ENCODE assay signal across 1 cellular context in the genomic region with DNA sequence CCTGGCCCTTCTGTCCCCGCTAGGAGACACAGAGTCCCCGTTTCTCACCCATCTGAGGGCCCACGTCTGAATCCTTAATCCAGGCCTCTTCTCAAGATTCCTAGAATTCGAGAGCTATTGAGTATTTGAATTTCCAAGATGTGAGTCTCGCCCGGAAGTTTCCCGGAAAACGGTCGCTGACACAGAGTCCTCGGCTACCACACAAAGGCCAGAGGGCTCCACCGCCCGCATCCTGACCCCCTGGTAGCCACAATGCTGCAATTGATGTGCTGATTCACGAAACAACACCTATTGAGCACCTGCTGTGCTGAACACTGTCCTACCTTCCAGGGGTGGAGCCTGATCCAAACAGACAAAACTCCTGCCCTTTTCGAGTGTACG.
TF ChIP-seq lines count a peak whose summit lies in the region.

No MANE protein-coding gene starts in this region.

TF ChIP-seq in SK-N-SH, 30 proteins besides CTCF, POLR2A, EP300 and RAD21:
- TF ChIP-seq RCOR1 (IDR thresholded peaks at IDR 0.05; ENCODE audit: low read length), result no peak
